Comparison of ENCODE assay signal across 3 cellular contexts in genomic region chr6:98838027-98838426, GRCh38.
TF ChIP-seq lines count a peak whose summit lies in the region.

No MANE protein-coding gene starts in this region.

TF ChIP-seq in GM23338, 12 proteins besides CTCF, POLR2A, EP300 and RAD21:
- TF ChIP-seq EZH2 (IDR thresholded peaks at IDR 0.05; ENCODE audit: low read depth, unreplicated experiment), result peak; percentile 22
- TF ChIP-seq JUNB (IDR thresholded peaks at IDR 0.05; ENCODE audit: unreplicated experiment), result no peak
- TF ChIP-seq ZNF462 (CRISPR knock-in tag; IDR thresholded peaks at IDR 0.05), result no peak

TF ChIP-seq in neural cell, 6 proteins besides CTCF, POLR2A, EP300 and RAD21:
- TF ChIP-seq REST (IDR thresholded peaks at IDR 0.05; ENCODE audit: borderline replicate concordance) (peak; percentile 39), SMC3 (conservative IDR thresholded peaks at IDR 0.05; ENCODE audit: poor library complexity) (no peak), POLR2AphosphoS5 (IDR thresholded peaks at IDR 0.05) (peak; percentile 39)

TF ChIP-seq in HepG2, 621 proteins besides CTCF, POLR2A, EP300 and RAD21:
- TF ChIP-seq ZNF614 (CRISPR knock-in tag; IDR thresholded peaks at IDR 0.05; ENCODE audit: borderline replicate concordance) (no peak), ELF4 (CRISPR knock-in tag; IDR thresholded peaks at IDR 0.05; ENCODE audit: borderline replicate concordance) (no peak), ZNF121 (CRISPR knock-in tag; IDR thresholded peaks at IDR 0.05) (no peak), CREB3 (CRISPR knock-in tag; IDR thresholded peaks at IDR 0.05) (no peak), TOE1 (CRISPR knock-in tag; IDR thresholded peaks at IDR 0.05) (no peak), HIC2 (CRISPR knock-in tag; IDR thresholded peaks at IDR 0.05; ENCODE audit: low read depth) (no peak), TOPORS (CRISPR knock-in tag; IDR thresholded peaks at IDR 0.05) (no peak), ZNF124 (CRISPR knock-in tag; IDR thresholded peaks at IDR 0.05) (no peak), ZNF10 (CRISPR knock-in tag; IDR thresholded peaks at IDR 0.05; ENCODE audit: borderline replicate concordance, low read depth) (no peak), ZNF317 (CRISPR knock-in tag; IDR thresholded peaks at IDR 0.05) (no peak), ZEB1 (IDR thresholded peaks at IDR 0.05; ENCODE audit: insufficient replicate concordance, low read depth) (no peak), KAT8 (CRISPR knock-in tag; IDR thresholded peaks at IDR 0.05) (no peak), BHLHE40 (IDR thresholded peaks at IDR 0.05; ENCODE audit: low read length) (no peak), ZNF713 (CRISPR knock-in tag; IDR thresholded peaks at IDR 0.05) (no peak), NFYB (CRISPR knock-in tag; IDR thresholded peaks at IDR 0.05) (no peak), USF2 (IDR thresholded peaks at IDR 0.05; ENCODE audit: low read depth, low read length) (no peak), USF2 (CRISPR knock-in tag; IDR thresholded peaks at IDR 0.05; ENCODE audit: borderline replicate concordance) (no peak), SALL2 (CRISPR knock-in tag; IDR thresholded peaks at IDR 0.05) (no peak), KAT2B (IDR thresholded peaks at IDR 0.05; ENCODE audit: borderline replicate concordance, low read depth, low read length) (no peak)
